8 cellular contexts compared by ENCODE assay signal in genomic region chr15:56365075-56365711, GRCh38. TPM values are rescaled to one million over a fixed set of nuclear protein-coding genes. Genes with fewer than 3 reads are reported as not detected.
DNase-seq lines count a peak whose midpoint lies in the region; TF ChIP-seq lines count a peak whose summit lies in the region.

TSS of gene TEX9 (plus strand) at chr15:56365426. CDS start at chr15:56365451, 25 bp downstream.

- H3K27me3 ChIP-seq in adipocyte (replicated peaks; ENCODE audit: control insufficient read depth, insufficient read depth, low read length) (no peaks in the 10 kb centered on the region), left ventricle myocardium inferior (ENCODE audit: low read depth) (peaks cover 4% of the 10 kb centered on the region)

- H3K9me3 ChIP-seq in adipocyte (ENCODE audit: control insufficient read depth, low read length), result peaks cover 4% of the 10 kb centered on the region
- H3K9me3 ChIP-seq in left ventricle myocardium inferior (replicated peaks), result peaks cover 15% of the 10 kb centered on the region

- H3K27ac Mint-ChIP-seq in HFFc6 (no peak within 1 kb of the TSS; the same call in 1 of the 2 replicates), progenitor cell of endocrine pancreas (peak within 1 kb of the TSS; percentile 96)

- peak within 1 kb of the TSS; percentile 98 for H3K4me3 ChIP-seq in adipocyte (ENCODE audit: low read length)
- peak within 1 kb of the TSS; percentile 74 for H3K4me3 ChIP-seq in left ventricle myocardium inferior

- H3K27me3 Mint-ChIP-seq in HFFc6 (ENCODE audit: insufficient read depth) (no peaks in the 10 kb centered on the region; the same call in 1 of the 2 replicates), progenitor cell of endocrine pancreas (no peaks in the 10 kb centered on the region)

- H3K4me1 ChIP-seq in adipocyte (ENCODE audit: control insufficient read depth, insufficient read depth, low read length) (peaks cover 13% of the 10 kb centered on the region), left ventricle myocardium inferior (peaks cover 16% of the 10 kb centered on the region)

- no peaks in the 10 kb centered on the region for H3K36me3 Mint-ChIP-seq in HFFc6 (ENCODE audit: low read depth)
- H3K36me3 Mint-ChIP-seq in progenitor cell of endocrine pancreas (ENCODE audit: insufficient read depth), result no peaks in the 10 kb centered on the region

- peak within 1 kb of the TSS; percentile 92 for H3K9ac ChIP-seq in adipocyte (ENCODE audit: low read length)

- H3K9me3 Mint-ChIP-seq in HFFc6, result no peaks in the 10 kb centered on the region
- H3K9me3 Mint-ChIP-seq in progenitor cell of endocrine pancreas (ENCODE audit: low read depth), result peaks cover 7% of the 10 kb centered on the region

- DNase-seq in GM10266 (ENCODE audit: extremely low spot score) (peak; percentile 82), HFFc6 (peak; percentile 74), MV-4-11 (lab: John Stamatoyannopoulos, UW) (peak; percentile 79), SKM-1 treated with dmso at 0.1 percent for 144 hours (lab: John Stamatoyannopoulos, UW; ENCODE audit: unreplicated experiment) (peak; percentile 71), adipocyte (ENCODE audit: low read depth) (peak; percentile 96), left ventricle myocardium inferior (peak; percentile 84), progenitor cell of endocrine pancreas (ENCODE audit: low spot score, unreplicated experiment) (peak; percentile 80), ureter (ENCODE audit: low spot score) (peak; percentile 89)

- intact Hi-C loops in left ventricle myocardium inferior (cut with micrococcal nuclease), result no loop called here

- TF ChIP-seq CTCF in GM10266 (IDR thresholded peaks at IDR 0.05; ENCODE audit: control insufficient read depth, insufficient read depth, low read depth, missing control alignments) (no peak), HFFc6 (IDR thresholded peaks at IDR 0.05) (no peak), left ventricle myocardium inferior (IDR thresholded peaks at IDR 0.05; ENCODE audit: borderline replicate concordance) (no peak), progenitor cell of endocrine pancreas (IDR thresholded peaks at IDR 0.05; ENCODE audit: unreplicated experiment) (no peak)

- H3K36me3 ChIP-seq in adipocyte (ENCODE audit: control insufficient read depth, insufficient read depth, low read length, severe bottlenecking) (no peaks in the 10 kb centered on the region), left ventricle myocardium inferior (no peaks in the 10 kb centered on the region)

- H3K4me1 Mint-ChIP-seq in HFFc6 (ENCODE audit: low read depth) (peaks cover 15% of the 10 kb centered on the region), progenitor cell of endocrine pancreas (ENCODE audit: low read depth) (peaks cover 14% of the 10 kb centered on the region)

- H3K4me3 Mint-ChIP-seq in HFFc6, result peak within 1 kb of the TSS; percentile 92
- H3K4me3 Mint-ChIP-seq in progenitor cell of endocrine pancreas (ENCODE audit: low read depth), result peak within 1 kb of the TSS; percentile 93

- H3K27ac ChIP-seq in left ventricle myocardium inferior (replicated peaks), result no peak within 1 kb of the TSS

RNA-seq across cellular contexts. Expression of gene TEX9, which starts in this region (rescaled TPM):
- 1 to 10 TPM in 2 of 6 experiments, under 1 TPM in 4; 0.81 to 1.4 (median 0.93) TPM for total RNA-seq in HFFc6 (2021; fragmentation: NEBNext Ultra II Directional; extraction: Animal tissue kit (Norgen Biotek cat#: 25700))
- 0.77 TPM for total RNA-seq in left ventricle myocardium inferior
- 32.7 and 33.4 TPM in 2 replicates for total RNA-seq in progenitor cell of endocrine pancreas
- 20.5 TPM for total RNA-seq in ureter

Comparison
In these comparisons a context has a peak if more than half of its experiments do, and no peak if none do; other contexts are left out.
1. Peak in DNase-seq and H3K4me3 ChIP-seq in left ventricle myocardium inferior; RNA of the gene not detected or under 1 TPM.